In the genomic region with DNA sequence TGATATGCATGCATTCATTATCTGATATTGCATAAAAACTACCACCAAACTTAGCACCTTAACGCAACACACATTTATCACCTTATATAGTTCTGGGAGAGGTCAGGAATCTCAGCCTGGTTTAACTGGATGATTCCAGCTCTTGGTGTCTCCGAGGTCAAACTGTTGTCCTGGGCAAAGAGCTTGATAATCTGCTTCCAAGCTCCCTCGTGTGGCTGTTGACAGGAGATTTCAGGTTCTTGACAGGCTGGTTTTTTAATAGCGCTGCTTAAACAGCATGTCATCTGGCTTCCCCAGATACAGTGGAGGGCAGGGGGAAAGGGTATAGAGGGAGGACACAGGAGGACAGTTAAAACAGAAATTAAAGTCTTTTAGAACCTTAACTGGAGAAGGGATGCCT, we compare ENCODE assay signal across 8 cellular contexts.
A peak's percentile ranks its signal among the peaks of the same experiment; 100 is the strongest.
DNase-seq lines count a peak whose midpoint lies in the region; ATAC-seq and TF ChIP-seq lines count a peak whose summit lies in the region.

No MANE protein-coding gene starts in this region.

- peak; percentile 33 to 63 for TF ChIP-seq CTCF in Caco-2 (IDR thresholded peaks at IDR 0.05; ENCODE audit: insufficient read depth in 1 of 2, low read depth in 1 of 2, low read length in 1 of 2, severe bottlenecking in 1 of 2, unreplicated experiment in 1 of 2)
- TF ChIP-seq CTCF in WERI-Rb-1 (IDR thresholded peaks at IDR 0.05; ENCODE audit: low read depth, low read length): peak; percentile 58
- no peak for TF ChIP-seq CTCF in left lung (IDR thresholded peaks at IDR 0.05)
- TF ChIP-seq CTCF in gastrocnemius medialis (IDR thresholded peaks at IDR 0.05 in 4 of 5, conservative IDR thresholded peaks at IDR 0.05 in 1 of 5): no peak

- ATAC-seq in left lung (peak; percentile 65), esophagus mucosa (no peak), gastrocnemius medialis (no peak), HG02678 (IDR thresholded peaks at IDR 0.05; ENCODE audit: unreplicated experiment) (no peak)

- H3K9me3 ChIP-seq in Caco-2 (no peaks in the 10 kb centered on the region), WERI-Rb-1 (ENCODE audit: severe bottlenecking) (peaks cover under 1% of the 10 kb centered on the region), left lung (no peaks in the 10 kb centered on the region), gastrocnemius medialis (no peaks in the 10 kb centered on the region)

- peaks cover 3% of the 10 kb centered on the region for H3K27me3 Mint-ChIP-seq in Caco-2 (ENCODE audit: insufficient read depth, unreplicated experiment)

- no peak overlapping the region for H3K27ac Mint-ChIP-seq in Caco-2 (ENCODE audit: unreplicated experiment)

- no peaks in the 10 kb centered on the region for H3K36me3 Mint-ChIP-seq in Caco-2 (ENCODE audit: insufficient read depth, unreplicated experiment)

- H3K27ac ChIP-seq in WERI-Rb-1 (no peak overlapping the region), left lung (no peak overlapping the region), gastrocnemius medialis (no peak overlapping the region)

- peaks cover 13% of the 10 kb centered on the region for H3K4me1 Mint-ChIP-seq in Caco-2 (ENCODE audit: low read depth, unreplicated experiment)

- POLR2A ChIA-PET in Caco-2 (lab: Charles Lee): no interaction called here

- in situ Hi-C loops in gastrocnemius medialis (cut with MboI; ENCODE audit: low sequenced_read_pairs in 4 of 4): no loop called here

- intact Hi-C loops in Caco-2 (cut with micrococcal nuclease; ENCODE audit: unreplicated experiment): loop anchor here (1.0 kb wide), 2 partner anchors 783 to 1967 kb away; no protein-coding TSS in a partner anchor
- intact Hi-C loops in left lung (cut with DNase I): no loop called here
- intact Hi-C loops in gastrocnemius medialis (cut with DNase I; ENCODE audit: low total_unique reads): no loop called here

- H3K36me3 ChIP-seq in Caco-2 (ENCODE audit: control insufficient read depth, insufficient read depth, low read length) (no peaks in the 10 kb centered on the region), WERI-Rb-1 (no peaks in the 10 kb centered on the region), left lung (no peaks in the 10 kb centered on the region), gastrocnemius medialis (no peaks in the 10 kb centered on the region)

- CTCF ChIA-PET in Caco-2 (lab: Charles Lee): interaction anchor here (1.0 to 1.3 kb wide), 2 partner anchors 781 to 783 kb away, joined by 5 to 18 read pairs; no protein-coding TSS in a partner anchor

- no TSS peak for BruUV-seq in Caco-2 (replicated peaks; lab: Mats Ljungman, UMichigan)

- H3K27me3 ChIP-seq in Caco-2 (replicated peaks; ENCODE audit: control insufficient read depth, insufficient read depth, low read length) (no peaks in the 10 kb centered on the region), WERI-Rb-1 (ENCODE audit: insufficient read depth, low read depth, severe bottlenecking) (no peaks in the 10 kb centered on the region), left lung (no peaks in the 10 kb centered on the region), gastrocnemius medialis (no peaks in the 10 kb centered on the region)

- H3K4me3 ChIP-seq in Caco-2 (ENCODE audit: low read depth, low read length): no peak overlapping the region
- no peak overlapping the region for H3K4me3 ChIP-seq in WERI-Rb-1 (ENCODE audit: low read depth, low read length)
- H3K4me3 ChIP-seq in left lung: no peak overlapping the region
- no peak overlapping the region for H3K4me3 ChIP-seq in gastrocnemius medialis

- no peak for TF ChIP-seq POLR2A in gastrocnemius medialis (IDR thresholded peaks at IDR 0.05)

- DNase-seq in Caco-2 (peak; percentile 55 to 67), NAMALWA (ENCODE audit: low spot score) (peak; percentile 9), WERI-Rb-1 (peak; percentile 76), left lung (no peak), NK-92 (lab: John Stamatoyannopoulos, UW; ENCODE audit: unreplicated experiment) (no peak), gastrocnemius medialis (no peak)

- no peaks in the 10 kb centered on the region for H3K9me3 Mint-ChIP-seq in Caco-2 (ENCODE audit: unreplicated experiment)

- no peak overlapping the region for H3K4me3 Mint-ChIP-seq in Caco-2 (ENCODE audit: unreplicated experiment)

- peaks cover 6% of the 10 kb centered on the region; the same call in 1 of the 2 replicates for H3K4me1 ChIP-seq in Caco-2
- H3K4me1 ChIP-seq in left lung: no peaks in the 10 kb centered on the region
- no peaks in the 10 kb centered on the region for H3K4me1 ChIP-seq in gastrocnemius medialis

Comparison
In these comparisons a context has a peak if more than half of its experiments do, and no peak if none do; other contexts are left out.
1. DNase-seq: peak in Caco-2 (2 of 2), NAMALWA (single experiment) and WERI-Rb-1 (single experiment); none in left lung (0 of 2), NK-92 (single experiment) and gastrocnemius medialis (0 of 2).
2. CTCF ChIP-seq: peak in Caco-2 (2 of 2) and WERI-Rb-1 (single experiment); none in left lung (0 of 2) and gastrocnemius medialis (0 of 5).